In the genomic region with DNA sequence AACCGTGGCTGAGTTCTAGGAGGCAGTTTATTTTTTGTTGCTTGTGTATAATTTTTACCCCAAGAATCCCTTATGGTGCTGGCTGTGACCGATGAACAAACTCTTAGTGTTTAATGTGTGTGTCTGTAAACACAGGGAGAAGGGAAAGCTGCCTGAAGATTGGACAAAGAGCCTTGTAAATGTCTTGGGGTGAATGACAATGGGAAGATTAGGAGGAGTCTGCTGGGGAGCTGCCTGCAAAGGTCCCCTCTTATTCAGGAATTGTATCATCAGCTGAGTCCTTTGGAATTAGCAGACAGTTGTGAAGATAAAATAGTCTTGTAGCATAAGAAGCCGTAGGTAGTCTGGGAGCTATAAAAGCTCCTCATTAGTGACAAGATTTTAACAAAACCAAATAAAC, we compare ENCODE assay signal across 21 cellular contexts.
DNase-seq lines count a peak whose midpoint lies in the region; ATAC-seq, FAIRE-seq and TF ChIP-seq lines count a peak whose summit lies in the region.
"Had no signal": no experiment of that assay in that cellular context is flagged by ENCODE, and none has a peak within 500 bp of the region (broad histone marks: within the 10 kb centered on the region; RNA-seq: fewer than 3 reads in every experiment).

No MANE protein-coding gene starts in this region.

- H3K4me2 ChIP-seq in K562 (ENCODE audit: insufficient read depth, low read length) = no peak overlapping the region

- CTCF ChIA-PET in K562 (lab: Yijun Ruan, JAX; ENCODE audit: low intra/inter-chr PET ratio) = no interaction called here

- BruUV-seq in K562 (replicated peaks; lab: Mats Ljungman, UMichigan) = no TSS peak

- H2AFZ ChIP-seq in K562 (ENCODE audit: low read depth, low read length) = peak overlapping the region; percentile 38; the same call in 1 of the 2 replicates

- in situ Hi-C loops in K562 (cut with MboI) = no loop called here

- H3K9ac ChIP-seq in K562 (ENCODE audit: insufficient read depth in 1 of 2, low read depth in 2 of 2, low read length in 2 of 2) = no peak overlapping the region

- TF ChIP-seq CTCF in K562 (IDR thresholded peaks at IDR 0.05 in 2 of 3, conservative IDR thresholded peaks at IDR 0.05 in 1 of 3; ENCODE audit: insufficient read depth in 2 of 3, low read depth in 1 of 3, low read length in 3 of 3) = no peak
- no peak for TF ChIP-seq CTCF in ascending aorta (IDR thresholded peaks at IDR 0.05)

- DNase-seq in activated naive CD8-positive, alpha-beta T cell treated with anti-CD3 and anti-CD28 coated beads for 36 hours = no peak
- peak; percentile 18 for DNase-seq in H7
- DNase-seq in K562 (ENCODE audit: extremely low read depth in 1 of 4, low spot score in 3 of 4) = no peak
- DNase-seq in stimulated activated effector memory CD8-positive, alpha-beta T cell treated with anti-CD3 and anti-CD28 coated beads, Interleukin-12 subunit alpha, Interleukin-12 subunit beta, amount 100 ng/mL, for 72 hours (ENCODE audit: low spot score in 2 of 2) = no peak
- DNase-seq in ascending aorta (ENCODE audit: low spot score in 2 of 2) = no peak
- no peak for DNase-seq in superior temporal gyrus (ENCODE audit: extremely low spot score)
- DNase-seq: C1 segment of cervical spinal cord; H9; MM.1S; NCI-H1092; NCI-H146; NCI-H2029 treated with DMSO at 0.1 percent for 48 hours; NCI-H748 treated with DMSO at 0.1 percent for 48 hours; NK-92 treated with Interleukin-12 subunit alpha and Interleukin-12 subunit beta, amount 100 ng/mL, for 24 hours had no signal

- H3K9me1 ChIP-seq in K562 (ENCODE audit: control insufficient read depth, insufficient read depth, low read length) = no peaks in the 10 kb centered on the region

- H3K4me1 ChIP-seq in K562 (replicated peaks in 1 of 2; ENCODE audit: control insufficient read depth in 2 of 2, insufficient read depth in 2 of 2, low read length in 2 of 2) (peaks cover 6 to 12% of the 10 kb centered on the region in 2 experiments; a peak in 3 of 5 replicates), ascending aorta (no peaks in the 10 kb centered on the region)

- no peak for TF ChIP-seq RAD21 in K562 (CRISPR knock-in tag; conservative IDR thresholded peaks at IDR 0.05 in 1 of 2, IDR thresholded peaks at IDR 0.05 in 1 of 2)

- WGBS in K562 (ENCODE audit: insufficient coverage, low coverage, missing lambda C conversion rate) = 49% methylated on average over 3 of the region's 3 CpGs

- H3K4me3 Mint-ChIP-seq in activated naive CD8-positive, alpha-beta T cell = no peak overlapping the region
- H3K4me3 Mint-ChIP-seq in activated naive CD8-positive, alpha-beta T cell treated with anti-CD3 and anti-CD28 coated beads for 36 hours = no peak overlapping the region
- no peak overlapping the region for H3K4me3 Mint-ChIP-seq in stimulated activated effector memory CD8-positive, alpha-beta T cell treated with anti-CD3 and anti-CD28 coated beads, Interleukin-12 subunit alpha, Interleukin-12 subunit beta, amount 100 ng/mL, for 72 hours
- H3K4me3 Mint-ChIP-seq: H9, IgD-negative memory B cell had no signal

- peaks cover 22% of the 10 kb centered on the region for H3K36me3 Mint-ChIP-seq in activated naive CD8-positive, alpha-beta T cell
- peaks cover 23% of the 10 kb centered on the region for H3K36me3 Mint-ChIP-seq in activated naive CD8-positive, alpha-beta T cell treated with anti-CD3 and anti-CD28 coated beads for 36 hours
- peaks cover 12% of the 10 kb centered on the region for H3K36me3 Mint-ChIP-seq in stimulated activated effector memory CD8-positive, alpha-beta T cell treated with anti-CD3 and anti-CD28 coated beads, Interleukin-12 subunit alpha, Interleukin-12 subunit beta, amount 100 ng/mL, for 72 hours

- H3K79me2 ChIP-seq in K562 (ENCODE audit: control insufficient read depth, insufficient read depth, low read length) = no peaks in the 10 kb centered on the region

- no peak for TF ChIP-seq POLR2A in K562 (conservative IDR thresholded peaks at IDR 0.05)

- no peaks in the 10 kb centered on the region for H3K27me3 ChIP-seq in H7 (ENCODE audit: control insufficient read depth, insufficient read depth, low read length)
- no peaks in the 10 kb centered on the region for H3K27me3 ChIP-seq in K562 (ENCODE audit: control insufficient read depth in 2 of 2, insufficient read depth in 2 of 2, low read length in 2 of 2)
- H3K27me3 ChIP-seq in ascending aorta = no peaks in the 10 kb centered on the region

- peaks cover 77% of the 10 kb centered on the region for H3K4me1 Mint-ChIP-seq in activated naive CD8-positive, alpha-beta T cell (ENCODE audit: low read depth)
- peaks cover 58% of the 10 kb centered on the region for H3K4me1 Mint-ChIP-seq in activated naive CD8-positive, alpha-beta T cell treated with anti-CD3 and anti-CD28 coated beads for 36 hours
- peaks cover 68% of the 10 kb centered on the region for H3K4me1 Mint-ChIP-seq in stimulated activated effector memory CD8-positive, alpha-beta T cell treated with anti-CD3 and anti-CD28 coated beads, Interleukin-12 subunit alpha, Interleukin-12 subunit beta, amount 100 ng/mL, for 72 hours

- H3K36me3 ChIP-seq in H7 (replicated peaks; ENCODE audit: control insufficient read depth, insufficient read depth, low read length) (no peaks in the 10 kb centered on the region), K562 (ENCODE audit: control insufficient read depth, insufficient read depth, low read length) (no peaks in the 10 kb centered on the region), ascending aorta (no peaks in the 10 kb centered on the region)

- H3K9me3 ChIP-seq in K562 (replicated peaks; ENCODE audit: control insufficient read depth, insufficient read depth, low read depth, low read length) (no peaks in the 10 kb centered on the region), ascending aorta (no peaks in the 10 kb centered on the region)

- ATAC-seq in K562 = no peak
- no peak for ATAC-seq in stimulated activated effector memory CD8-positive, alpha-beta T cell treated with anti-CD3 and anti-CD28 coated beads, Interleukin-12 subunit alpha, Interleukin-12 subunit beta, amount 100 ng/mL, for 72 hours
- ATAC-seq in HG03354 (IDR thresholded peaks at IDR 0.05; ENCODE audit: poor library complexity, severe bottlenecking, unreplicated experiment) = no peak
- ATAC-seq: Right ventricle myocardium inferior had no signal

- H3K27ac Mint-ChIP-seq in activated naive CD8-positive, alpha-beta T cell = peak overlapping the region; percentile 11
- H3K27ac Mint-ChIP-seq in activated naive CD8-positive, alpha-beta T cell treated with anti-CD3 and anti-CD28 coated beads for 36 hours = no peak overlapping the region
- H3K27ac Mint-ChIP-seq in stimulated activated effector memory CD8-positive, alpha-beta T cell treated with anti-CD3 and anti-CD28 coated beads, Interleukin-12 subunit alpha, Interleukin-12 subunit beta, amount 100 ng/mL, for 72 hours = peak overlapping the region; percentile 29
- H3K27ac Mint-ChIP-seq: IgD-negative memory B cell had no signal

- no peaks in the 10 kb centered on the region for H3K27me3 Mint-ChIP-seq in activated naive CD8-positive, alpha-beta T cell
- no peaks in the 10 kb centered on the region for H3K27me3 Mint-ChIP-seq in activated naive CD8-positive, alpha-beta T cell treated with anti-CD3 and anti-CD28 coated beads for 36 hours
- H3K27me3 Mint-ChIP-seq: IgD-negative memory B cell had no signal

- intact Hi-C loops in K562 (cut with micrococcal nuclease) = no loop called here
- intact Hi-C loops in ascending aorta (cut with DNase I) = no loop called here

- no peaks in the 10 kb centered on the region for H4K20me1 ChIP-seq in K562 (replicated peaks; ENCODE audit: control insufficient read depth, insufficient read depth, low read length)

- no peak for FAIRE-seq in K562 (lab: Jason Lieb, UNC)
- FAIRE-seq: G401.6, HTR-8/SVneo, RCC 7860 had no signal

- POLR2A ChIA-PET in K562 (lab: Yijun Ruan, JAX) = interaction anchor here (0.7 to 1.8 kb wide), 5 partner anchors 9 to 441 kb away, joined by 3 to 5 read pairs (median 4); no protein-coding TSS in a partner anchor

- H3K4me3 ChIP-seq in H7 (ENCODE audit: insufficient read depth, low read depth, low read length) (no peak overlapping the region), K562 (no peak overlapping the region), ascending aorta (no peak overlapping the region)

- TF ChIP-seq EP300 in K562 (IDR thresholded peaks at IDR 0.05; ENCODE audit: low read length) = no peak

- no peaks in the 10 kb centered on the region for H3K9me3 Mint-ChIP-seq in activated naive CD8-positive, alpha-beta T cell (ENCODE audit: low read depth)
- peaks cover 3% of the 10 kb centered on the region for H3K9me3 Mint-ChIP-seq in activated naive CD8-positive, alpha-beta T cell treated with anti-CD3 and anti-CD28 coated beads for 36 hours
- H3K9me3 Mint-ChIP-seq in stimulated activated effector memory CD8-positive, alpha-beta T cell treated with anti-CD3 and anti-CD28 coated beads, Interleukin-12 subunit alpha, Interleukin-12 subunit beta, amount 100 ng/mL, for 72 hours = peaks cover 2% of the 10 kb centered on the region
- H3K9me3 Mint-ChIP-seq: H9 had no signal

- no peak overlapping the region for H3K27ac ChIP-seq in K562 (ENCODE audit: extremely low read depth, low read depth, low read length)
- no peak overlapping the region for H3K27ac ChIP-seq in ascending aorta

TF ChIP-seq in K562, 482 proteins besides CTCF, POLR2A, EP300 and RAD21:
- no peak for TF ChIP-seq IRF2 (CRISPR knock-in tag; IDR thresholded peaks at IDR 0.05)
